25 cellular contexts compared by ENCODE assay signal in genomic region chr7:22326181-22326580, GRCh38.
"Had no signal": no experiment of that assay in that cellular context is flagged by ENCODE, and none has a peak within 500 bp of the region (broad histone marks: within the 10 kb centered on the region; RNA-seq: fewer than 3 reads in every experiment).

No MANE protein-coding gene starts in this region.

- DNase-seq: activated CD4-positive, alpha-beta memory T cell treated with anti-CD3 and anti-CD28 coated beads for 36 hours; activated CD4-positive, alpha-beta T cell treated with anti-CD3 and anti-CD28 coated beads, Interleukin-2, amount 10 ng/mL, durations not matched to agents 7 days and 5 days; activated CD4-positive, CD25-positive, alpha-beta regulatory T cell; activated CD8-positive, alpha-beta memory T cell treated with anti-CD3 and anti-CD28 coated beads for 24 hours; activated effector memory CD4-positive, alpha-beta T cell treated with anti-CD3 and anti-CD28 coated beads, Interleukin-2, amount 50 U/mL, for 16 hours; activated naive CD4-positive, alpha-beta T cell treated with anti-CD3 and anti-CD28 coated beads, Interleukin-2, amount 50 U/mL, for 16 hours; activated naive CD8-positive, alpha-beta T cell treated with anti-CD3 and anti-CD28 coated beads, Interleukin-2, amount 10 ng/mL, durations not matched to agents 7 days and 5 days; activated T-cell treated with anti-CD3 and anti-CD28 coated beads, Interleukin-2, amount 50 U/mL, for 4 hours; adrenal gland; aorta; caudate nucleus; NCI-H1436 treated with DMSO at 0.1 percent for 48 hours; NCI-H187 treated with DMSO at 0.1 percent for 48 hours; NCI-H2107; NCI-H2171 treated with DMSO at 0.1 percent for 48 hours; NCI-H226; NCI-H526; Peyer's patch; Right ventricle myocardium superior; SJCRH30; SK-N-SH; T-helper 1 cell had no signal

- H3K27me3 ChIP-seq: adrenal gland, breast epithelium, Peyer's patch had no signal

- H3K4me2 ChIP-seq: SK-N-SH had no signal

- H3K9me3 ChIP-seq: adrenal gland, breast epithelium, Peyer's patch, SJCRH30, SK-N-SH had no signal

- H3K27ac ChIP-seq: adrenal gland, breast epithelium, RWPE1, SJCRH30, VCaP had no signal

- H3K9ac ChIP-seq: SK-N-SH had no signal

- ATAC-seq: activated T-cell treated with anti-CD3 and anti-CD28 coated beads, Interleukin-2, amount 50 U/mL, for 4 hours had no signal

- H3K4me3 ChIP-seq: adrenal gland, breast epithelium, Peyer's patch, SJCRH30 had no signal

- H3K4me1 ChIP-seq: adrenal gland, breast epithelium, SJCRH30 had no signal

- H3K36me3 ChIP-seq: adrenal gland, breast epithelium, Peyer's patch, SJCRH30 had no signal
